ENCODE assay signal across 10 cellular contexts in the genomic region with DNA sequence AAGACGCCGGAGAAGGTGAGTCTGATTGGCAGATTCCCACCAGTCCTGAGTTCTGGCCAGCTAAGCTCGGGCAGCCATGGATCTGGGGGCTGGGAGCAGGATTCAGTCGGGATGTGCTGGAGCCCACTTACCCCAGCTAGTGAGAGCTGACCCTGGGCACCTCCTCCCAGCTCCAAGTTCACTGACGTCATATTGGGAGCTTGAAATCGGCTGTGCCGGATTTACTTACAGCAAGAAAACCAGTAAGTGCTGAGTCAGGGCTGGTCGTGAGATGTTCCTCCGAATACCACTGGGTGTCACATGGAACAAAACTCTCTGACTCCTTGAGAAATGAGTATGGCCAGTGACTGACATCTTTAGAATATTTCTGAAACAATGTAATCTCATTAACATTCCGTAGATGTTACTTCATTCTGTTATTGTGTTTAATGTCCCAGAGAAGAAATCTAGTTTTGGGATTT.
A peak's percentile ranks its signal among the peaks of the same experiment; 100 is the strongest.
DNase-seq lines count a peak whose midpoint lies in the region; ATAC-seq and TF ChIP-seq lines count a peak whose summit lies in the region.
"Had no signal": no experiment of that assay in that cellular context is flagged by ENCODE, and none has a peak within 500 bp of the region (broad histone marks: within the 10 kb centered on the region; RNA-seq: fewer than 3 reads in every experiment).

No MANE protein-coding gene starts in this region.

- ATAC-seq in left lung (peak; percentile 79), HG02981 (IDR thresholded peaks at IDR 0.05; ENCODE audit: unreplicated experiment) (no peak), HG03460 (IDR thresholded peaks at IDR 0.05; ENCODE audit: unreplicated experiment) (no peak)

- H3K36me3 Mint-ChIP-seq in chondrocyte (ENCODE audit: low read depth), result no peaks in the 10 kb centered on the region

- H3K4me1 Mint-ChIP-seq in chondrocyte (ENCODE audit: low read depth), result peaks cover 14% of the 10 kb centered on the region

- H3K27ac ChIP-seq in left lung, result peak overlapping the region in 1 of 2 donors; percentile 18
- H3K27ac ChIP-seq in esophagus squamous epithelium, result no peak overlapping the region

- H3K4me3 Mint-ChIP-seq in chondrocyte (ENCODE audit: unreplicated experiment), result peak overlapping the region; percentile 37
- H3K4me3 Mint-ChIP-seq: dendritic cell treated with granulocyte-macrophage colony-stimulating factor and Interleukin-4, amounts not matched to agents 40 ng/mL and 50 ng/mL, for 4 days had no signal

- no peak for TF ChIP-seq POLR2A in esophagus squamous epithelium (IDR thresholded peaks at IDR 0.05)

- TF ChIP-seq CTCF in chondrocyte (IDR thresholded peaks at IDR 0.05), result peak; percentile 79
- peak in 1 of 2 donors; percentile 23 for TF ChIP-seq CTCF in left lung (IDR thresholded peaks at IDR 0.05)
- peak in 3 of 6 experiments; percentile 14 to 55 (median 22) for TF ChIP-seq CTCF in esophagus squamous epithelium (IDR thresholded peaks at IDR 0.05)

- WGBS in esophagus squamous epithelium, 2 donors, result 43 to 54% methylated on average over 5 to 10 of the region's 10 CpGs

- H3K4me1 ChIP-seq in left lung (peaks cover 0 to 4% of the 10 kb centered on the region in 2 donors), esophagus squamous epithelium (peaks cover 0 to 3% (median 0%) of the 10 kb centered on the region in 3 donors)

- no peaks in the 10 kb centered on the region for H3K36me3 ChIP-seq in left lung
- H3K36me3 ChIP-seq in esophagus squamous epithelium, result no peaks in the 10 kb centered on the region
- H3K36me3 ChIP-seq: upper lobe of left lung had no signal

- no peaks in the 10 kb centered on the region for H3K9me3 Mint-ChIP-seq in chondrocyte (ENCODE audit: low read depth)
- H3K9me3 Mint-ChIP-seq: dendritic cell treated with granulocyte-macrophage colony-stimulating factor and Interleukin-4, amounts not matched to agents 40 ng/mL and 50 ng/mL, for 4 days had no signal

- H3K27ac Mint-ChIP-seq in chondrocyte (ENCODE audit: unreplicated experiment), result peak overlapping the region; percentile 84
- H3K27ac Mint-ChIP-seq: dendritic cell treated with granulocyte-macrophage colony-stimulating factor and Interleukin-4, amounts not matched to agents 40 ng/mL and 50 ng/mL, for 4 days had no signal

- H3K4me3 ChIP-seq in left lung, result no peak overlapping the region
- no peak overlapping the region for H3K4me3 ChIP-seq in esophagus squamous epithelium
- H3K4me3 ChIP-seq: upper lobe of left lung had no signal

- H3K9me3 ChIP-seq in left lung, result no peaks in the 10 kb centered on the region
- H3K9me3 ChIP-seq in esophagus squamous epithelium, result no peaks in the 10 kb centered on the region
- H3K9me3 ChIP-seq: upper lobe of left lung had no signal

- H3K27me3 Mint-ChIP-seq in chondrocyte (ENCODE audit: low read depth), result no peaks in the 10 kb centered on the region
- H3K27me3 Mint-ChIP-seq: dendritic cell treated with granulocyte-macrophage colony-stimulating factor and Interleukin-4, amounts not matched to agents 40 ng/mL and 50 ng/mL, for 4 days had no signal

- intact Hi-C loops in left lung (cut with DNase I) (no loop called here), esophagus squamous epithelium (cut with DNase I) (no loop called here)

- peak; percentile 72 for DNase-seq in Ammon's horn (ENCODE audit: low spot score)
- peak; percentile 98 for DNase-seq in LHCN-M2 (ENCODE audit: low read depth)
- DNase-seq in chondrocyte (ENCODE audit: low spot score), result no peak
- peak in 1 of 2 donors; percentile 49 for DNase-seq in left lung
- DNase-seq in germinal center (ENCODE audit: low spot score), result no peak
- DNase-seq in esophagus squamous epithelium (lab: John Stamatoyannopoulos, UW), result no peak

- H3K27me3 ChIP-seq in left lung (no peaks in the 10 kb centered on the region), esophagus squamous epithelium (peaks cover 0 to 42% (median 0%) of the 10 kb centered on the region in 4 donors)
- H3K27me3 ChIP-seq: upper lobe of left lung had no signal

Comparison
In these comparisons a context has a peak if more than half of its experiments do, and no peak if none do; other contexts are left out.
1. DNase-seq: peak in Ammon's horn (single experiment) and LHCN-M2 (single experiment); none in chondrocyte (single experiment), germinal center (single experiment) and esophagus squamous epithelium (single experiment).